Comparison of ENCODE assay signal across 35 cellular contexts in genomic region chr10:10510179-10510578, GRCh38.
"Had no signal": no experiment of that assay in that cellular context is flagged by ENCODE, and none has a peak within 500 bp of the region (broad histone marks: within the 10 kb centered on the region; RNA-seq: fewer than 3 reads in every experiment).

No MANE protein-coding gene starts in this region.

- DNase-seq: Kasumi-1, MG63, MM.1S, MV-4-11, NCI-H1048, NCI-H1092, NCI-H1092 treated with DMSO at 0.1 percent for 48 hours, NCI-H1105, NCI-H1105 treated with DMSO at 0.1 percent for 48 hours, NCI-H1417, NCI-H1417 treated with DMSO at 0.1 percent for 48 hours, NCI-H1436, NCI-H1436 treated with DMSO at 0.1 percent for 48 hours, NCI-H146, NCI-H1694, NCI-H1694 treated with DMSO at 0.1 percent for 48 hours, NCI-H187, NCI-H187 treated with DMSO at 0.1 percent for 48 hours, NCI-H1930, NCI-H2029, NCI-H2029 treated with DMSO at 0.1 percent for 48 hours, NCI-H2081, NCI-H2081 treated with DMSO at 0.1 percent for 48 hours, NCI-H2107, NCI-H2171, NCI-H2171 treated with DMSO at 0.1 percent for 48 hours, NCI-H2227 treated with DMSO at 0.1 percent for 48 hours, NCI-H226, NCI-H345, NCI-H446, NCI-H446 treated with DMSO at 0.1 percent for 48 hours, NCI-H510A, NCI-H510A treated with DMSO at 0.1 percent for 48 hours, NCI-H524, NCI-H524 treated with DMSO at 0.1 percent for 48 hours had no signal

- H3K27me3 ChIP-seq: MG63 had no signal

- H3K36me3 ChIP-seq: MG63 had no signal

- H3K4me3 ChIP-seq: MG63 had no signal

- H3K9me3 ChIP-seq: MG63 had no signal
